14 cellular contexts compared by ENCODE assay signal in the genomic region with DNA sequence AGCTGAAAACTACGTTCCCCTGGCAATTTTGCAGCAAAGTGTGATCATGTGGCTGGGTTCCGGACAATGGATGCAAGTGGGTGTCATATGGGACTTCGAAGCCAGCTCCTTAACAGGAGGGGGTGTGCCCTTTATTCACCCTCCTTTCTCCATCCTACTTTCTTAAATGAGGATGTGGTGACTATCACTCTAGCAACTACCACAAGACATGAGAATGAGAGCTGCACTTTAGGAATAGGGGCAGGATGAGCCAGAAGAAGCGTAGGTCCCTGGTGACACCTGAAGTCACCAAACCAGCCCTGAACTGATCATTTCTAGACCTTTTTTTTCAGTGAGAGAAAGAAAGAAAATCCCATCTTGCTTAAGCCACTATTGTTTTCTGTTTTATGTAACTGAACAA. TPM values are rescaled to one million over a fixed set of nuclear protein-coding genes. Genes with fewer than 3 reads are reported as not detected.
DNase-seq lines count a peak whose midpoint lies in the region; ATAC-seq and TF ChIP-seq lines count a peak whose summit lies in the region.
"Had no signal": no experiment of that assay in that cellular context is flagged by ENCODE, and none has a peak within 500 bp of the region (broad histone marks: within the 10 kb centered on the region; RNA-seq: fewer than 3 reads in every experiment).

No MANE protein-coding gene starts in this region.

- H3K36me3 Mint-ChIP-seq in activated T-helper 1 cell treated with anti-CD3 and anti-CD28 coated beads, Interleukin-12 subunit alpha, Interleukin-12 subunit beta, Interleukin-2, Interleukin-4 antibody, amounts not matched to agents 30 ng/mL and 10 ng/mL and 1 ng/mL, durations not matched to agents 14 hours and 24 hours and 36 hours (ENCODE audit: low read depth), result peaks cover 43% of the 10 kb centered on the region
- peaks cover 24% of the 10 kb centered on the region for H3K36me3 Mint-ChIP-seq in natural killer cell treated with Interleukin-12 subunit alpha and Interleukin-12 subunit beta and Interleukin-15 and Interleukin-18, amount 100 ng/mL, for 72 hours
- no peaks in the 10 kb centered on the region for H3K36me3 Mint-ChIP-seq in Caco-2 (ENCODE audit: insufficient read depth, unreplicated experiment)
- H3K36me3 Mint-ChIP-seq: neural progenitor cell, type B pancreatic cell had no signal

- H3K4me1 ChIP-seq in Caco-2, result peaks cover 46% of the 10 kb centered on the region

- ATAC-seq in natural killer cell treated with Interleukin-12 subunit alpha and Interleukin-12 subunit beta and Interleukin-15 and Interleukin-18, amount 100 ng/mL, for 72 hours, result no peak
- no peak for ATAC-seq in GM18861 (IDR thresholded peaks at IDR 0.05; ENCODE audit: unreplicated experiment)
- ATAC-seq: Panc1 had no signal

- H3K27ac Mint-ChIP-seq in activated T-helper 1 cell treated with anti-CD3 and anti-CD28 coated beads, Interleukin-12 subunit alpha, Interleukin-12 subunit beta, Interleukin-2, Interleukin-4 antibody, amounts not matched to agents 30 ng/mL and 10 ng/mL and 1 ng/mL, durations not matched to agents 14 hours and 24 hours and 36 hours, result peak overlapping the region; percentile 80
- H3K27ac Mint-ChIP-seq in natural killer cell treated with Interleukin-12 subunit alpha and Interleukin-12 subunit beta and Interleukin-15 and Interleukin-18, amount 100 ng/mL, for 72 hours, result peak overlapping the region; percentile 97 to 100
- no peak overlapping the region for H3K27ac Mint-ChIP-seq in Caco-2 (ENCODE audit: unreplicated experiment)
- H3K27ac Mint-ChIP-seq: neural progenitor cell, type B pancreatic cell had no signal

- CTCF ChIA-PET in Caco-2 (lab: Charles Lee), result interaction anchor here (0.7 kb wide), 1 partner anchor 790 kb away, joined by 3 read pairs; no protein-coding TSS in a partner anchor

- no peak for TF ChIP-seq CTCF in Caco-2 (IDR thresholded peaks at IDR 0.05; ENCODE audit: insufficient read depth in 1 of 2, low read depth in 1 of 2, low read length in 1 of 2, severe bottlenecking in 1 of 2, unreplicated experiment in 1 of 2)
- no peak for TF ChIP-seq CTCF in GM20000 (IDR thresholded peaks at IDR 0.05; ENCODE audit: extremely low read depth, missing control alignments)

- BruUV-seq in Caco-2 (replicated peaks; lab: Mats Ljungman, UMichigan), result no TSS peak

- DNase-seq in SIG-M5 treated with dmso at 0.1 percent for 504 hours (lab: John Stamatoyannopoulos, UW; ENCODE audit: unreplicated experiment) (peak; percentile 38), SIG-M5 (lab: John Stamatoyannopoulos, UW) (no peak), Caco-2 (no peak), GM20000 (ENCODE audit: low spot score) (no peak)
- DNase-seq in activated T-helper 1 cell treated with anti-CD3 and anti-CD28 coated beads, Interleukin-12 subunit alpha, Interleukin-12 subunit beta, Interleukin-2, Interleukin-4 antibody, amounts not matched to agents 30 ng/mL and 10 ng/mL and 1 ng/mL, durations not matched to agents 14 hours and 24 hours and 36 hours (ENCODE audit: low spot score), result no peak
- DNase-seq in natural killer cell treated with Interleukin-12 subunit alpha and Interleukin-12 subunit beta and Interleukin-15 and Interleukin-18, amount 100 ng/mL, for 72 hours (ENCODE audit: low spot score), result no peak
- DNase-seq: 8988T had no signal

- H3K4me3 Mint-ChIP-seq in activated T-helper 1 cell treated with anti-CD3 and anti-CD28 coated beads, Interleukin-12 subunit alpha, Interleukin-12 subunit beta, Interleukin-2, Interleukin-4 antibody, amounts not matched to agents 30 ng/mL and 10 ng/mL and 1 ng/mL, durations not matched to agents 14 hours and 24 hours and 36 hours, result peak overlapping the region; percentile 38
- H3K4me3 Mint-ChIP-seq in natural killer cell treated with Interleukin-12 subunit alpha and Interleukin-12 subunit beta and Interleukin-15 and Interleukin-18, amount 100 ng/mL, for 72 hours, result peak overlapping the region; percentile 35
- H3K4me3 Mint-ChIP-seq in Caco-2 (ENCODE audit: unreplicated experiment), result no peak overlapping the region
- H3K4me3 Mint-ChIP-seq: neural progenitor cell, type B pancreatic cell had no signal

- peak overlapping the region; percentile 98 for H3K27ac ChIP-seq in KOPT-K1 (ENCODE audit: low read depth, low read length, poor library complexity, severe bottlenecking)
- H3K27ac ChIP-seq: HL-60, neural progenitor cell had no signal

- no peak overlapping the region for H3K4me3 ChIP-seq in Caco-2 (ENCODE audit: low read depth, low read length)
- H3K4me3 ChIP-seq: neural progenitor cell, skin epidermis had no signal

- H3K9me3 ChIP-seq in KOPT-K1 (ENCODE audit: insufficient read depth, low read length, poor library complexity, severe bottlenecking) (no peaks in the 10 kb centered on the region), Caco-2 (no peaks in the 10 kb centered on the region)

- H3K27me3 Mint-ChIP-seq in activated T-helper 1 cell treated with anti-CD3 and anti-CD28 coated beads, Interleukin-12 subunit alpha, Interleukin-12 subunit beta, Interleukin-2, Interleukin-4 antibody, amounts not matched to agents 30 ng/mL and 10 ng/mL and 1 ng/mL, durations not matched to agents 14 hours and 24 hours and 36 hours (ENCODE audit: insufficient read depth), result no peaks in the 10 kb centered on the region
- no peaks in the 10 kb centered on the region for H3K27me3 Mint-ChIP-seq in natural killer cell treated with Interleukin-12 subunit alpha and Interleukin-12 subunit beta and Interleukin-15 and Interleukin-18, amount 100 ng/mL, for 72 hours
- H3K27me3 Mint-ChIP-seq in Caco-2 (ENCODE audit: insufficient read depth, unreplicated experiment), result no peaks in the 10 kb centered on the region
- H3K27me3 Mint-ChIP-seq: type B pancreatic cell had no signal

- POLR2A ChIA-PET in Caco-2 (lab: Charles Lee), result no interaction called here

- H3K36me3 ChIP-seq in KOPT-K1 (ENCODE audit: insufficient read depth, low read length) (peaks cover 86% of the 10 kb centered on the region), Caco-2 (ENCODE audit: control insufficient read depth, insufficient read depth, low read length) (no peaks in the 10 kb centered on the region)
- H3K36me3 ChIP-seq: neural progenitor cell had no signal

- intact Hi-C loops in activated T-helper 1 cell treated with anti-CD3 and anti-CD28 coated beads, Interleukin-12 subunit alpha, Interleukin-12 subunit beta, Interleukin-2, Interleukin-4 antibody, amounts not matched to agents 30 ng/mL and 10 ng/mL and 1 ng/mL, durations not matched to agents 14 hours and 24 hours and 36 hours (cut with micrococcal nuclease), result no loop called here
- intact Hi-C loops in Caco-2 (cut with micrococcal nuclease; ENCODE audit: unreplicated experiment), result no loop called here

- no peaks in the 10 kb centered on the region for H3K9me3 Mint-ChIP-seq in activated T-helper 1 cell treated with anti-CD3 and anti-CD28 coated beads, Interleukin-12 subunit alpha, Interleukin-12 subunit beta, Interleukin-2, Interleukin-4 antibody, amounts not matched to agents 30 ng/mL and 10 ng/mL and 1 ng/mL, durations not matched to agents 14 hours and 24 hours and 36 hours
- H3K9me3 Mint-ChIP-seq in natural killer cell treated with Interleukin-12 subunit alpha and Interleukin-12 subunit beta and Interleukin-15 and Interleukin-18, amount 100 ng/mL, for 72 hours, result no peaks in the 10 kb centered on the region
- no peaks in the 10 kb centered on the region for H3K9me3 Mint-ChIP-seq in Caco-2 (ENCODE audit: unreplicated experiment)
- H3K9me3 Mint-ChIP-seq: neural progenitor cell, type B pancreatic cell had no signal

- no peaks in the 10 kb centered on the region for H3K27me3 ChIP-seq in Caco-2 (replicated peaks; ENCODE audit: control insufficient read depth, insufficient read depth, low read length)
- H3K27me3 ChIP-seq: neural progenitor cell had no signal

- peaks cover 97% of the 10 kb centered on the region for H3K4me1 Mint-ChIP-seq in activated T-helper 1 cell treated with anti-CD3 and anti-CD28 coated beads, Interleukin-12 subunit alpha, Interleukin-12 subunit beta, Interleukin-2, Interleukin-4 antibody, amounts not matched to agents 30 ng/mL and 10 ng/mL and 1 ng/mL, durations not matched to agents 14 hours and 24 hours and 36 hours (ENCODE audit: low read depth)
- peaks cover 87 to 93% of the 10 kb centered on the region in 2 donors for H3K4me1 Mint-ChIP-seq in natural killer cell treated with Interleukin-12 subunit alpha and Interleukin-12 subunit beta and Interleukin-15 and Interleukin-18, amount 100 ng/mL, for 72 hours (ENCODE audit: low read depth in 2 of 2)
- peaks cover 47% of the 10 kb centered on the region for H3K4me1 Mint-ChIP-seq in Caco-2 (ENCODE audit: low read depth, unreplicated experiment)

RNA-seq across cellular contexts. Expression of a gene that starts 58.9 kb away (rescaled TPM):
- 190 and 198 TPM in 2 replicates for total RNA-seq in activated T-helper 1 cell treated with anti-CD3 and anti-CD28 coated beads, Interleukin-12 subunit alpha, Interleukin-12 subunit beta, Interleukin-2, Interleukin-4 antibody, amounts not matched to agents 30 ng/mL and 10 ng/mL and 1 ng/mL, durations not matched to agents 14 hours and 24 hours and 36 hours
- 100 to 1,000 TPM; 351 to 512 TPM for total RNA-seq in natural killer cell treated with Interleukin-12 subunit alpha and Interleukin-12 subunit beta and Interleukin-15 and Interleukin-18, amount 100 ng/mL, for 72 hours
- total RNA-seq in Caco-2 (2022), result 16.0 and 16.8 TPM in 2 replicates

Comparison
In these comparisons a context has a peak if more than half of its experiments do, and no peak if none do; other contexts are left out.
1. RNA of a gene that starts 58.9 kb away (total RNA-seq): 351 to 512 TPM in natural killer cell treated with Interleukin-12 subunit alpha and Interleukin-12 subunit beta and Interleukin-15 and Interleukin-18, amount 100 ng/mL, for 72 hours and 190 to 198 TPM in activated T-helper 1 cell treated with anti-CD3 and anti-CD28 coated beads, Interleukin-12 subunit alpha, Interleukin-12 subunit beta, Interleukin-2, Interleukin-4 antibody, amounts not matched to agents 30 ng/mL and 10 ng/mL and 1 ng/mL, durations not matched to agents 14 hours and 24 hours and 36 hours; 16.0 to 16.8 TPM in Caco-2; every median in the first group is over 10 times any median in the second.